ENCODE assay signal across 13 cellular contexts in genomic region chr11:43810929-43811596, GRCh38.
DNase-seq lines count a peak whose midpoint lies in the region; ATAC-seq, FAIRE-seq and TF ChIP-seq lines count a peak whose summit lies in the region.
"Had no signal": no experiment of that assay in that cellular context is flagged by ENCODE, and none has a peak within 500 bp of the region (broad histone marks: within the 10 kb centered on the region; RNA-seq: fewer than 3 reads in every experiment).

No MANE protein-coding gene starts in this region.

- H3K9ac ChIP-seq in K562 (ENCODE audit: insufficient read depth in 1 of 2, low read depth in 2 of 2, low read length in 2 of 2) = no peak overlapping the region

- TF ChIP-seq POLR2A in K562 (conservative IDR thresholded peaks at IDR 0.05) = no peak

- no peaks in the 10 kb centered on the region for H3K79me2 ChIP-seq in K562 (ENCODE audit: control insufficient read depth, insufficient read depth, low read length)

- BruUV-seq in K562 (replicated peaks; lab: Mats Ljungman, UMichigan) = no TSS peak

- intact Hi-C loops in cardiac septum (cut with DNase I) (no loop called here), K562 (cut with micrococcal nuclease) (loop anchor here (1.0 to 10.0 kb wide), 5 partner anchors 41 to 296 kb away; no protein-coding TSS in a partner anchor), tibial artery (cut with DNase I; ENCODE audit: low total_unique reads) (no loop called here)

- no peak for TF ChIP-seq EP300 in K562 (IDR thresholded peaks at IDR 0.05; ENCODE audit: low read length)

- H3K4me3 ChIP-seq in cardiac muscle cell = no peak overlapping the region
- no peak overlapping the region for H3K4me3 ChIP-seq in K562
- H3K4me3 ChIP-seq in tibial artery = no peak overlapping the region
- H3K4me3 ChIP-seq: tibial nerve had no signal

- WGBS in K562 (ENCODE audit: insufficient coverage, low coverage, missing lambda C conversion rate) = 24% methylated on average over 7 of the region's 7 CpGs

- TF ChIP-seq RAD21 in K562 (CRISPR knock-in tag; conservative IDR thresholded peaks at IDR 0.05 in 1 of 2, IDR thresholded peaks at IDR 0.05 in 1 of 2) = peak; percentile 87 to 88

- no peaks in the 10 kb centered on the region for H3K4me1 ChIP-seq in cardiac muscle cell (ENCODE audit: low read depth)
- no peaks in the 10 kb centered on the region for H3K4me1 ChIP-seq in K562 (replicated peaks in 1 of 2; ENCODE audit: control insufficient read depth in 2 of 2, insufficient read depth in 2 of 2, low read length in 2 of 2)
- no peaks in the 10 kb centered on the region for H3K4me1 ChIP-seq in tibial artery
- H3K4me1 ChIP-seq: tibial nerve had no signal

- no peaks in the 10 kb centered on the region for H3K9me1 ChIP-seq in K562 (ENCODE audit: control insufficient read depth, insufficient read depth, low read length)

- H3K9me3 ChIP-seq in cardiac muscle cell (ENCODE audit: low read depth) (no peaks in the 10 kb centered on the region), K562 (replicated peaks; ENCODE audit: control insufficient read depth, insufficient read depth, low read depth, low read length) (no peaks in the 10 kb centered on the region), tibial artery (no peaks in the 10 kb centered on the region)
- H3K9me3 ChIP-seq: tibial nerve had no signal

- peak; percentile 52 for FAIRE-seq in K562 (lab: Jason Lieb, UNC)
- FAIRE-seq: small intestine had no signal

- peak overlapping the region; percentile 11 for H3K27ac ChIP-seq in cardiac muscle cell
- no peak overlapping the region for H3K27ac ChIP-seq in K562 (ENCODE audit: extremely low read depth, low read depth, low read length)
- H3K27ac ChIP-seq in tibial artery = no peak overlapping the region
- H3K27ac ChIP-seq: tibial nerve had no signal

- in situ Hi-C loops in K562 (cut with MboI) = no loop called here

- H4K20me1 ChIP-seq in K562 (replicated peaks; ENCODE audit: control insufficient read depth, insufficient read depth, low read length) = no peaks in the 10 kb centered on the region

- POLR2A ChIA-PET in K562 (lab: Yijun Ruan, JAX) = no interaction called here

- H2AFZ ChIP-seq in K562 (ENCODE audit: low read depth, low read length) = no peak overlapping the region

- H3K4me2 ChIP-seq in K562 (ENCODE audit: insufficient read depth, low read length) = no peak overlapping the region

- CTCF ChIA-PET in K562 (lab: Yijun Ruan, JAX; ENCODE audit: low intra/inter-chr PET ratio) = interaction anchor here (0.6 to 1.1 kb wide), 2 partner anchors 234 to 244 kb away, joined by 3 to 5 read pairs; no protein-coding TSS in a partner anchor

- peak; percentile 31; the same call in 1 of the 3 replicates for ATAC-seq in K562
- ATAC-seq: activated CD8-positive, alpha-beta T cell treated with anti-CD3 and anti-CD28 coated beads for 36 hours had no signal

- H3K27me3 ChIP-seq in cardiac muscle cell (no peaks in the 10 kb centered on the region), K562 (ENCODE audit: control insufficient read depth in 2 of 2, insufficient read depth in 2 of 2, low read length in 2 of 2) (no peaks in the 10 kb centered on the region), tibial artery (no peaks in the 10 kb centered on the region)
- H3K27me3 ChIP-seq: tibial nerve had no signal

- H3K36me3 ChIP-seq in cardiac muscle cell = peaks cover 9% of the 10 kb centered on the region
- no peaks in the 10 kb centered on the region for H3K36me3 ChIP-seq in K562 (ENCODE audit: control insufficient read depth, insufficient read depth, low read length)
- H3K36me3 ChIP-seq in tibial artery = peaks cover 0 to 6% (median 4%) of the 10 kb centered on the region in 3 donors

- DNase-seq in cardiac muscle cell (ENCODE audit: low read depth in 1 of 2, low spot score in 1 of 2) = peak; percentile 7 to 37
- no peak for DNase-seq in cardiac septum (ENCODE audit: low spot score)
- peak; percentile 9 to 33 (median 10) for DNase-seq in K562 (ENCODE audit: extremely low read depth in 1 of 4, low spot score in 3 of 4)
- peak; percentile 62 for DNase-seq in inferior parietal cortex (ENCODE audit: extremely low spot score)
- no peak for DNase-seq in tibial artery
- no peak for DNase-seq in ecto neural progenitor cell (ENCODE audit: low spot score)
- no peak for DNase-seq in stimulated activated CD4-positive, alpha-beta T cell treated with anti-CD3 and anti-CD28 coated beads, Interleukin-1b, Interleukin-23, amount 100 ng/mL, for 48 hours
- no peak for DNase-seq in COR-L47 (lab: John Stamatoyannopoulos, UW)
- DNase-seq: activated CD8-positive, alpha-beta T cell treated with anti-CD3 and anti-CD28 coated beads for 36 hours; activated naive CD4-positive, alpha-beta T cell treated with anti-CD3 and anti-CD28 coated beads for 36 hours; NCI-H226; small intestine had no signal

- TF ChIP-seq CTCF in cardiac muscle cell (IDR thresholded peaks at IDR 0.05; ENCODE audit: low read depth, low read length) (peak; percentile 43), K562 (IDR thresholded peaks at IDR 0.05 in 2 of 3, conservative IDR thresholded peaks at IDR 0.05 in 1 of 3; ENCODE audit: insufficient read depth in 2 of 3, low read depth in 1 of 3, low read length in 3 of 3) (peak; percentile 56 to 78 (median 58); a peak in 5 of 6 replicates), tibial artery (IDR thresholded peaks at IDR 0.05) (peak; percentile 20 to 36)

TF ChIP-seq in K562, 482 proteins besides CTCF, POLR2A, EP300 and RAD21:
- TF ChIP-seq SIX5 (IDR thresholded peaks at IDR 0.05; ENCODE audit: borderline replicate concordance in 1 of 2, insufficient read depth in 1 of 2, low read depth in 1 of 2, low read length in 2 of 2) (no peak), SMC3 (conservative IDR thresholded peaks at IDR 0.05; ENCODE audit: insufficient read depth, low read depth, low read length) (peak; percentile 48; the same call in 1 of the 2 replicates), DEAF1 (CRISPR knock-in tag; IDR thresholded peaks at IDR 0.05) (peak; percentile 72; the same call in 1 of the 2 replicates)

Comparison
In these comparisons a context has a peak if more than half of its experiments do, and no peak if none do; other contexts are left out.
1. DNase-seq: peak in cardiac muscle cell (2 of 2), K562 (4 of 4) and inferior parietal cortex (single experiment); none in cardiac septum (single experiment), tibial artery (0 of 2), ecto neural progenitor cell (single experiment), stimulated activated CD4-positive, alpha-beta T cell treated with anti-CD3 and anti-CD28 coated beads, Interleukin-1b, Interleukin-23, amount 100 ng/mL, for 48 hours (single experiment) and COR-L47 (single experiment).
2. Peak in every context shown above with its lines, with median percentiles within 50 percentile points of each other: CTCF ChIP-seq.